In genomic region chr11:125591659-125592304, GRCh38 we compare ENCODE assay signal across 8 cellular contexts. TPM values are rescaled to one million over a fixed set of nuclear protein-coding genes. Genes with fewer than 3 reads are reported as not detected.
DNase-seq lines count a peak whose midpoint lies in the region; ATAC-seq lines count a peak whose summit lies in the region.

No MANE protein-coding gene starts in this region.

- H3K4me1 Mint-ChIP-seq in activated naive CD8-positive, alpha-beta T cell treated with anti-CD3 and anti-CD28 coated beads, Interleukin-2, amount 50 U/mL, for 24 hours, result peaks cover 48% of the 10 kb centered on the region

- peaks cover 29% of the 10 kb centered on the region for H3K36me3 Mint-ChIP-seq in activated naive CD8-positive, alpha-beta T cell treated with anti-CD3 and anti-CD28 coated beads, Interleukin-2, amount 50 U/mL, for 24 hours (ENCODE audit: low read depth)

- DNase-seq in AG08395 (ENCODE audit: low spot score), result peak; percentile 44
- peak; percentile 13 to 41 for DNase-seq in SHP77 (lab: John Stamatoyannopoulos, UW)
- peak; percentile 38 for DNase-seq in activated naive CD8-positive, alpha-beta T cell treated with anti-CD3 and anti-CD28 coated beads, Interleukin-2, amount 50 U/mL, for 24 hours
- peak; percentile 37 for DNase-seq in hepatic stellate cell (ENCODE audit: low spot score)
- peak; percentile 63 for DNase-seq in sciatic nerve (ENCODE audit: low spot score)
- DNase-seq in NOMO-1 treated with DMSO at 0.1 percent for 48 hours (lab: John Stamatoyannopoulos, UW; ENCODE audit: unreplicated experiment), result no peak

- H3K27ac Mint-ChIP-seq in activated naive CD8-positive, alpha-beta T cell treated with anti-CD3 and anti-CD28 coated beads, Interleukin-2, amount 50 U/mL, for 24 hours, result peak overlapping the region; percentile 100

- peak overlapping the region; percentile 99 for H3K4me3 Mint-ChIP-seq in activated naive CD8-positive, alpha-beta T cell treated with anti-CD3 and anti-CD28 coated beads, Interleukin-2, amount 50 U/mL, for 24 hours

- intact Hi-C loops in sciatic nerve (cut with DNase I), result no loop called here

- no peaks in the 10 kb centered on the region for H3K27me3 Mint-ChIP-seq in activated naive CD8-positive, alpha-beta T cell treated with anti-CD3 and anti-CD28 coated beads, Interleukin-2, amount 50 U/mL, for 24 hours

- no peaks in the 10 kb centered on the region for H3K9me3 Mint-ChIP-seq in activated naive CD8-positive, alpha-beta T cell treated with anti-CD3 and anti-CD28 coated beads, Interleukin-2, amount 50 U/mL, for 24 hours

- ATAC-seq in GM18861 (IDR thresholded peaks at IDR 0.05; ENCODE audit: unreplicated experiment), result peak; percentile 11
- ATAC-seq in HG03045 (IDR thresholded peaks at IDR 0.05; ENCODE audit: unreplicated experiment), result peak; percentile 23
- ATAC-seq in activated naive CD8-positive, alpha-beta T cell treated with anti-CD3 and anti-CD28 coated beads, Interleukin-2, amount 50 U/mL, for 24 hours, result peak; percentile 6
- peak; percentile 40 for ATAC-seq in sciatic nerve

RNA-seq across cellular contexts. Expression of gene STT3A, which starts 0.9 kb away (rescaled TPM):
- total RNA-seq in sciatic nerve, result 100 TPM

RNA-seq across cellular contexts. Expression of gene EI24, which starts 22.5 kb away (rescaled TPM):
- total RNA-seq in sciatic nerve, result 47.1 TPM

RNA-seq across cellular contexts. Expression of gene CHEK1, which starts 33.2 kb away (rescaled TPM):
- 1.7 TPM for total RNA-seq in sciatic nerve
